In the genomic region with DNA sequence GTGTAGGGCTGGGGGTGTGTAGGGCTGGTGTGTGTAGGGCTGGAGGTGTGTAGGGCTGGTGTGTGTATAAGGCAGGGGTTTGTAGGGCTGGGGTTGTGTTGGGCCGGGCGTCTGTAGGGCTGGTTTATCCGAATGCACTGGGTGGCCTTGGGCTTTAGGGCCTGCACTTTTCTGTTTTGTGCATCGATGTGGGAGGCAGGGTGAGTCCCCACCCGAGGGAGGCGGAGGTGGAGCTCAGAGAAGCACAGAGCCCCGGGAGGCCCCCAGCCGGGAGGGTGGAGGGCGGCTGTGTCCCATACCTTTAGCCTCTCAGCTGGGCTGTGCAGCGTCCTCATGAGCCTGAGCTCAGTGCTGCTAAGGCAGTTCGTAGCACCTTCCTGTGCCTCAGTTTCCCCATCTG, we compare ENCODE assay signal across 19 cellular contexts. TPM values are rescaled to one million over a fixed set of nuclear protein-coding genes. Genes with fewer than 3 reads are reported as not detected.
DNase-seq lines count a peak whose midpoint lies in the region; ATAC-seq, FAIRE-seq and TF ChIP-seq lines count a peak whose summit lies in the region.
"Had no signal": no experiment of that assay in that cellular context is flagged by ENCODE, and none has a peak within 500 bp of the region (broad histone marks: within the 10 kb centered on the region; RNA-seq: fewer than 3 reads in every experiment).

No MANE protein-coding gene starts in this region.

- H3K4me3 Mint-ChIP-seq in activated T-cell treated with anti-CD3 and anti-CD28 coated beads, Interleukin-2, amount 50 U/mL, for 24 hours = no peak overlapping the region
- H3K4me3 Mint-ChIP-seq: CD4-positive, alpha-beta T cell; HFFc6 had no signal

- no peak overlapping the region for H3K27ac ChIP-seq in right lobe of liver
- H3K27ac ChIP-seq in HepG2 (ENCODE audit: extremely low read length, insufficient read depth, low read length) = no peak overlapping the region
- peak overlapping the region; percentile 56 for H3K27ac ChIP-seq in RWPE1
- H3K27ac ChIP-seq in aorta (ENCODE audit: low read depth in 1 of 2, low read length in 2 of 2) = no peak overlapping the region
- H3K27ac ChIP-seq in MM.1S (ENCODE audit: low read length) = no peak overlapping the region
- H3K27ac ChIP-seq: HL-60, KMS-11 had no signal

- H2AFZ ChIP-seq in HepG2 (ENCODE audit: low read length) = no peak overlapping the region
- no peak overlapping the region for H2AFZ ChIP-seq in MM.1S (ENCODE audit: low read length)

- H3K9me3 ChIP-seq in right lobe of liver (no peaks in the 10 kb centered on the region), HepG2 (ENCODE audit: low read length) (peaks cover 2% of the 10 kb centered on the region; the same call in 1 of the 2 replicates), aorta (ENCODE audit: control insufficient read depth, low read length) (no peaks in the 10 kb centered on the region), MM.1S (replicated peaks; ENCODE audit: insufficient read depth, low read length) (no peaks in the 10 kb centered on the region)

- peaks cover 6% of the 10 kb centered on the region for H3K9me3 Mint-ChIP-seq in activated T-cell treated with anti-CD3 and anti-CD28 coated beads, Interleukin-2, amount 50 U/mL, for 24 hours
- H3K9me3 Mint-ChIP-seq: CD4-positive, alpha-beta T cell; HFFc6 had no signal

- H3K79me2 ChIP-seq in HepG2 (ENCODE audit: insufficient read depth, low read length) (no peaks in the 10 kb centered on the region), MM.1S (ENCODE audit: low read length) (no peaks in the 10 kb centered on the region)

- H3K27me3 ChIP-seq in right lobe of liver (no peaks in the 10 kb centered on the region), HepG2 (ENCODE audit: control insufficient read depth in 1 of 2, insufficient read depth in 2 of 2, low read length in 2 of 2) (peaks cover 1 to 13% of the 10 kb centered on the region in 2 experiments; a peak in 2 of 5 replicates), aorta (ENCODE audit: control insufficient read depth in 1 of 2, insufficient read depth in 2 of 2, low read length in 1 of 2) (no peaks in the 10 kb centered on the region), MM.1S (replicated peaks; ENCODE audit: insufficient read depth, low read length) (peaks cover 70% of the 10 kb centered on the region)

- TF ChIP-seq CTCF in right lobe of liver (IDR thresholded peaks at IDR 0.05) (no peak), HepG2 (CRISPR knock-in tag; IDR thresholded peaks at IDR 0.05) (no peak), RWPE1 (conservative IDR thresholded peaks at IDR 0.05; ENCODE audit: low read depth) (no peak), MM.1S (IDR thresholded peaks at IDR 0.05; ENCODE audit: low read length) (no peak)

- H3K4me3 ChIP-seq in right lobe of liver (no peak overlapping the region), HepG2 (replicated peaks in 1 of 3; ENCODE audit: insufficient read depth in 1 of 3, low read depth in 2 of 3, low read length in 3 of 3) (no peak overlapping the region), aorta (ENCODE audit: low read length in 2 of 2) (no peak overlapping the region), MM.1S (ENCODE audit: low read length) (no peak overlapping the region)

- WGBS in right lobe of liver (ENCODE audit: insufficient coverage, low coverage, low lambda C conversion rate, missing lambda C conversion rate) = 82% methylated on average over 2 of the region's 11 CpGs
- WGBS in HepG2 (ENCODE audit: low lambda C conversion rate) = 17% methylated on average over 8 of the region's 11 CpGs
- 48 to 53% methylated on average over 11 of the region's 11 CpGs for WGBS in aorta, 2 donors

- no peak for FAIRE-seq in HepG2 (lab: Jason Lieb, UNC)
- FAIRE-seq: D721Med had no signal

- ATAC-seq in right lobe of liver (no peak), HepG2 (no peak), sciatic nerve (no peak), aorta (ENCODE audit: low FRiP score) (no peak)

- H3K36me3 ChIP-seq in right lobe of liver (no peaks in the 10 kb centered on the region), HepG2 (replicated peaks in 1 of 2; ENCODE audit: control insufficient read depth in 1 of 2, insufficient read depth in 2 of 2, low read length in 2 of 2) (no peaks in the 10 kb centered on the region), aorta (ENCODE audit: control insufficient read depth in 1 of 2, insufficient read depth in 2 of 2, low read length in 1 of 2) (no peaks in the 10 kb centered on the region), MM.1S (replicated peaks; ENCODE audit: insufficient read depth, low read length) (no peaks in the 10 kb centered on the region)

- intact Hi-C loops in right lobe of liver (cut with DNase I) (no loop called here), HepG2 (cut with micrococcal nuclease; ENCODE audit: unreplicated experiment) (no loop called here), sciatic nerve (cut with DNase I) (no loop called here), aorta (cut with DNase I) (loop anchor here in 1 of 2 donors (10.0 kb wide), 1 partner anchor 490 kb away; the partner anchor contains the start of gene RNU6ATAC)

- no peak overlapping the region for H3K9ac ChIP-seq in HepG2 (ENCODE audit: insufficient read depth, low read depth, low read length)
- no peak overlapping the region for H3K9ac ChIP-seq in MM.1S (ENCODE audit: low read length)
- H3K9ac ChIP-seq: KMS-11 had no signal

- TF ChIP-seq POLR2A in right lobe of liver (IDR thresholded peaks at IDR 0.05) (no peak), HepG2 (IDR thresholded peaks at IDR 0.05; ENCODE audit: insufficient read depth in 1 of 2, low read depth in 2 of 2, low read length in 2 of 2) (no peak)

- DNase-seq in right lobe of liver = peak in 2 of 3 donors; percentile 4 to 28
- DNase-seq in HepG2 (ENCODE audit: low spot score) = no peak
- no peak for DNase-seq in RWPE1 (ENCODE audit: low spot score)
- peak; percentile 56 for DNase-seq in sciatic nerve (ENCODE audit: low spot score)
- DNase-seq in aorta = peak; percentile 45 to 48
- no peak for DNase-seq in activated T-cell treated with anti-CD3 and anti-CD28 coated beads, Interleukin-2, amount 50 U/mL, for 24 hours
- no peak for DNase-seq in germinal center (ENCODE audit: low spot score)
- DNase-seq in MM.1S = no peak
- DNase-seq: AML-193; CD4-positive, alpha-beta T cell; DND-41; GOT3; HFFc6; NCI-H1436; NCI-H2081; OCI-M1 had no signal

- in situ Hi-C loops in HepG2 (cut with HindIII; ENCODE audit: extremely low pct_ligation_motif_present, low pct_unique_long_range_greater_than_20kb) = no loop called here

- BruUV-seq in HepG2 (replicated peaks; lab: Mats Ljungman, UMichigan) = no TSS peak

- POLR2A ChIA-PET in HepG2 (lab: Yijun Ruan, JAX) = no interaction called here
- POLR2A ChIA-PET in RWPE1 (lab: Yijun Ruan, JAX; ENCODE audit: low non-redundant PET) = no interaction called here

- no peaks in the 10 kb centered on the region for H3K36me3 Mint-ChIP-seq in activated T-cell treated with anti-CD3 and anti-CD28 coated beads, Interleukin-2, amount 50 U/mL, for 24 hours (ENCODE audit: low read depth)

- H4K20me1 ChIP-seq in HepG2 (ENCODE audit: insufficient read depth, low read length) (no peaks in the 10 kb centered on the region), MM.1S (ENCODE audit: insufficient read depth, low read length) (no peaks in the 10 kb centered on the region)

- no peak overlapping the region for H3K4me2 ChIP-seq in HepG2 (ENCODE audit: low read depth, low read length)
- no peak overlapping the region for H3K4me2 ChIP-seq in MM.1S (ENCODE audit: low read depth, low read length)
- H3K4me2 ChIP-seq: KMS-11 had no signal

- H3K27ac Mint-ChIP-seq in activated T-cell treated with anti-CD3 and anti-CD28 coated beads, Interleukin-2, amount 50 U/mL, for 24 hours = no peak overlapping the region
- H3K27ac Mint-ChIP-seq: CD4-positive, alpha-beta T cell had no signal

- no peaks in the 10 kb centered on the region for H3K4me1 ChIP-seq in right lobe of liver
- H3K4me1 ChIP-seq in HepG2 (ENCODE audit: insufficient read depth, low read length) = no peaks in the 10 kb centered on the region
- no peaks in the 10 kb centered on the region for H3K4me1 ChIP-seq in aorta (ENCODE audit: control insufficient read depth in 1 of 2, insufficient read depth in 2 of 2, low read length in 2 of 2)
- no peaks in the 10 kb centered on the region for H3K4me1 ChIP-seq in MM.1S (ENCODE audit: low read length)

- no peaks in the 10 kb centered on the region for H3F3A ChIP-seq in MM.1S (ENCODE audit: insufficient read depth, low read length)

- TF ChIP-seq RAD21 in HepG2 (CRISPR knock-in tag; IDR thresholded peaks at IDR 0.05) = no peak

- no peak for TF ChIP-seq EP300 in HepG2 (IDR thresholded peaks at IDR 0.05; ENCODE audit: low read depth in 2 of 2, low read length in 2 of 2)
- TF ChIP-seq EP300 in HepG2 (CRISPR knock-in tag; IDR thresholded peaks at IDR 0.05; ENCODE audit: borderline replicate concordance) = no peak

- CTCF ChIA-PET in HepG2 (lab: Yijun Ruan, JAX; ENCODE audit: low intra/inter-chr PET ratio, low total read pairs) = no interaction called here
- CTCF ChIA-PET in RWPE1 (lab: Yijun Ruan, JAX) = interaction anchor here (0.6 to 1.5 kb wide), 4 partner anchors 205 to 479 kb away, joined by 3 to 5 read pairs (median 4); no protein-coding TSS in a partner anchor

- H3K9me2 ChIP-seq in MM.1S (replicated peaks; ENCODE audit: insufficient read depth, low read length) = no peaks in the 10 kb centered on the region

- no peaks in the 10 kb centered on the region for H3K27me3 Mint-ChIP-seq in activated T-cell treated with anti-CD3 and anti-CD28 coated beads, Interleukin-2, amount 50 U/mL, for 24 hours
- H3K27me3 Mint-ChIP-seq: CD4-positive, alpha-beta T cell had no signal

- no peaks in the 10 kb centered on the region for H3K4me1 Mint-ChIP-seq in activated T-cell treated with anti-CD3 and anti-CD28 coated beads, Interleukin-2, amount 50 U/mL, for 24 hours (ENCODE audit: low read depth)

RNA-seq across cellular contexts. Expression of gene COL5A1, which starts 13.5 kb away (rescaled TPM):
- 10 to 100 TPM in 2 of 6 experiments, 1 to 10 TPM in 4; 1.5 to 17.0 (median 7.7) TPM for total RNA-seq in right lobe of liver
- total RNA-seq in HepG2 (2016; rRNA removed; fragmentation: Illumina TruSeq; extraction: Trizol) = not detected in 2 replicates
- not detected in 2 replicates for total RNA-seq in HepG2 (2016; cell fraction: cytosol; rRNA removed; fragmentation: Illumina TruSeq; extraction: Trizol; ENCODE audit: low read depth)
- total RNA-seq in HepG2 (2016; cell fraction: insoluble cytoplasmic fraction; rRNA removed; fragmentation: Illumina TruSeq; extraction: Trizol) = not detected in 2 replicates
- total RNA-seq in HepG2 (2016; cell fraction: membrane; rRNA removed; fragmentation: Illumina TruSeq; extraction: Trizol) = not detected in 2 replicates
- total RNA-seq in HepG2 (2016; cell fraction: nucleus; rRNA removed; fragmentation: Illumina TruSeq; extraction: Trizol) = not detected in 2 replicates
- polyA plus RNA-seq in HepG2 (2011; rRNA removed) = under 0.01 TPM in 1 of 2 replicates, not detected in the other
- polyA plus RNA-seq in HepG2 (2011; cell fraction: cytosol; rRNA removed) = under 0.01 TPM in 1 of 2 replicates, not detected in the other
- polyA plus RNA-seq in HepG2 (2011; cell fraction: nucleus; rRNA removed) = 0.07 and 0.08 TPM in 2 replicates
- polyA plus RNA-seq in HepG2 (2012) = not detected in 2 replicates
- polyA plus RNA-seq in HepG2 (2016; cell fraction: cytosol; fragmentation: Illumina TruSeq; extraction: Trizol; ENCODE audit: low read depth) = not detected in 2 replicates
- not detected in 2 replicates for polyA plus RNA-seq in HepG2 (2016; cell fraction: insoluble cytoplasmic fraction; fragmentation: Illumina TruSeq; extraction: Trizol; ENCODE audit: low read depth)
- not detected in 2 replicates for polyA plus RNA-seq in HepG2 (2016; cell fraction: membrane; fragmentation: Illumina TruSeq; extraction: Trizol; ENCODE audit: low read depth)
- 0.19 TPM in 1 of 2 replicates, not detected in the other for polyA plus RNA-seq in HepG2 (2016; cell fraction: nucleus; fragmentation: Illumina TruSeq; extraction: Trizol; ENCODE audit: insufficient read depth, low read depth)
- polyA minus RNA-seq in HepG2 (2011; rRNA and poly(A)+ RNA removed; ENCODE audit: low replicate concordance) = 0.04 and 20.3 TPM in 2 replicates
- polyA minus RNA-seq in HepG2 (2011; cell fraction: cytosol; rRNA and poly(A)+ RNA removed) = 0.20 TPM in 1 of 2 replicates, not detected in the other
- polyA minus RNA-seq in HepG2 (2011; cell fraction: nucleus; rRNA and poly(A)+ RNA removed) = not detected in 2 replicates
- 79.4 TPM for total RNA-seq in sciatic nerve
- total RNA-seq in aorta = 100 to 1,000 TPM; 108 to 159 TPM
- polyA plus RNA-seq in aorta = 10 to 100 TPM; 18.7 to 57.7 TPM

Comparison
In these comparisons a context has a peak if more than half of its experiments do, and no peak if none do; other contexts are left out.
1. DNase-seq: peak in right lobe of liver (2 of 3), sciatic nerve (single experiment) and aorta (2 of 2); none in HepG2 (single experiment), RWPE1 (single experiment), activated T-cell treated with anti-CD3 and anti-CD28 coated beads, Interleukin-2, amount 50 U/mL, for 24 hours (single experiment), germinal center (single experiment) and MM.1S (single experiment).